Comparison of ENCODE assay signal across 1 cellular context in the genomic region with DNA sequence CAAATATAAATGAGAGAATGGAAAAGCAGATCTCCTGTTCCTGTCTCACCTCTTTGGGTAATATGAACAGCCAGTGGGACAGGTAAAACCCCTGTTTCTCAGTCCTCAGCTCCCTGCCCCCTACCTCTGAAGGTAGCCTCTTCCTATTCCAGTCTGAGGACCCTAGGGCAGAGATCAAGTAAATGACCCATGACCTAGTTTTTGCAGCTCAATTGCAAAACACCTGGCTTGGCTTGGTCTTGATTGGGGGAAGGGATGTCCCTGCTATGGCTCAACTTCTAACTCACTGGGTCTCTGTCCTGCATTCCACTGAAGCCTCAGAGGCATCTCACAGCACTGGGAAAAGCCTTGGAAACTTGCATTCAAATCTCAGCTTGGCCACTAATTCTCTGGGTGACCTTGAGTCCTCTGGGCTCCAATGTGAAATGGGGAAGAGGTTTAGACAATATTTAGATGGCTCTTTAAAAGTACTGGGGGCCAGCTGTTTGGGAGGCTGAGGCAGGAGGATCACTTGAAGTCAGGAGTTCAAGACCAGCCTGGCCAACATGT.
TF ChIP-seq lines count a peak whose summit lies in the region.

No MANE protein-coding gene starts in this region.

TF ChIP-seq in HepG2, 621 proteins besides CTCF, POLR2A, EP300 and RAD21 (continued from another document and continues in another):
- TF ChIP-seq, protein P1, sequence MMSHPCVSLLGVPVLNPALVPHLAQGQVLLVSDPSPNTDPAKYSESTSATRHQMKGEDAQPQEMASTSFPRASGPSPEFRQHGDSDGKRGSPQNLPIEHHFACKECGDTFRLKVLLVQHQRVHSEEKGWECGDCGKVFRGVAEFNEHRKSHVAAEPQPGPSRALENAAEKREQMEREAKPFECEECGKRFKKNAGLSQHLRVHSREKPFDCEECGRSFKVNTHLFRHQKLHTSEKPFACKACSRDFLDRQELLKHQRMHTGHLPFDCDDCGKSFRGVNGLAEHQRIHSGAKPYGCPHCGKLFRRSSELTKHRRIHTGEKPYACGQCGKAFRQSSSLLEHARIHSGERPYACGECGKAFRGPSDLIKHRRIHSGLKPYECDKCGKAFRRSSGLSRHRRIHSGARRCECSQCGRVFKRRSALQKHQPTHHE (CRISPR knock-in tag; IDR thresholded peaks at IDR 0.05; ENCODE audit: borderline replicate concordance) = no peak
- TF ChIP-seq ZNF30 (CRISPR knock-in tag; IDR thresholded peaks at IDR 0.05) (no peak), NFE2 (CRISPR knock-in tag; IDR thresholded peaks at IDR 0.05) (no peak), PRMT3 (CRISPR knock-in tag; IDR thresholded peaks at IDR 0.05; ENCODE audit: borderline replicate concordance, low read depth) (no peak), KLF12 (CRISPR knock-in tag; IDR thresholded peaks at IDR 0.05; ENCODE audit: borderline replicate concordance) (no peak), ZNF17 (CRISPR knock-in tag; IDR thresholded peaks at IDR 0.05) (no peak), ZNF124 (CRISPR knock-in tag; IDR thresholded peaks at IDR 0.05) (no peak), ZFP82 (CRISPR knock-in tag; IDR thresholded peaks at IDR 0.05; ENCODE audit: borderline replicate concordance) (no peak), KDM5B (CRISPR knock-in tag; IDR thresholded peaks at IDR 0.05; ENCODE audit: borderline replicate concordance) (no peak), PHF21A (CRISPR knock-in tag; IDR thresholded peaks at IDR 0.05) (0 out of 2 replicates have a peak, but pooled peaks have one; percentile 53), ERF (CRISPR knock-in tag; IDR thresholded peaks at IDR 0.05) (peak; percentile 41; the same call in 1 of the 2 replicates), MAZ (IDR thresholded peaks at IDR 0.05; ENCODE audit: borderline replicate concordance, low read depth, low read length) (no peak), MAZ (CRISPR knock-in tag; IDR thresholded peaks at IDR 0.05; ENCODE audit: low read depth) (peak; percentile 53; the same call in 1 of the 2 replicates), XBP1 (CRISPR knock-in tag; IDR thresholded peaks at IDR 0.05) (no peak), ZNF234 (CRISPR knock-in tag; conservative IDR thresholded peaks at IDR 0.05) (no peak), ZBTB38 (CRISPR knock-in tag; IDR thresholded peaks at IDR 0.05) (no peak), ZNF292 (CRISPR knock-in tag; IDR thresholded peaks at IDR 0.05; ENCODE audit: borderline replicate concordance, low read depth) (no peak), HOXD1 (CRISPR knock-in tag; IDR thresholded peaks at IDR 0.05) (no peak), NFRKB (IDR thresholded peaks at IDR 0.05) (no peak), TRIM24 (CRISPR knock-in tag; IDR thresholded peaks at IDR 0.05) (no peak; the same call in 1 of the 2 replicates), ZNF790 (CRISPR knock-in tag; IDR thresholded peaks at IDR 0.05; ENCODE audit: borderline replicate concordance) (no peak), ZNF839 (CRISPR knock-in tag; IDR thresholded peaks at IDR 0.05; ENCODE audit: borderline replicate concordance) (no peak), CHD4 (IDR thresholded peaks at IDR 0.05; ENCODE audit: borderline replicate concordance, low read length) (0 out of 2 replicates have a peak, but pooled peaks have one; percentile 83)
- TF ChIP-seq, protein P2, sequence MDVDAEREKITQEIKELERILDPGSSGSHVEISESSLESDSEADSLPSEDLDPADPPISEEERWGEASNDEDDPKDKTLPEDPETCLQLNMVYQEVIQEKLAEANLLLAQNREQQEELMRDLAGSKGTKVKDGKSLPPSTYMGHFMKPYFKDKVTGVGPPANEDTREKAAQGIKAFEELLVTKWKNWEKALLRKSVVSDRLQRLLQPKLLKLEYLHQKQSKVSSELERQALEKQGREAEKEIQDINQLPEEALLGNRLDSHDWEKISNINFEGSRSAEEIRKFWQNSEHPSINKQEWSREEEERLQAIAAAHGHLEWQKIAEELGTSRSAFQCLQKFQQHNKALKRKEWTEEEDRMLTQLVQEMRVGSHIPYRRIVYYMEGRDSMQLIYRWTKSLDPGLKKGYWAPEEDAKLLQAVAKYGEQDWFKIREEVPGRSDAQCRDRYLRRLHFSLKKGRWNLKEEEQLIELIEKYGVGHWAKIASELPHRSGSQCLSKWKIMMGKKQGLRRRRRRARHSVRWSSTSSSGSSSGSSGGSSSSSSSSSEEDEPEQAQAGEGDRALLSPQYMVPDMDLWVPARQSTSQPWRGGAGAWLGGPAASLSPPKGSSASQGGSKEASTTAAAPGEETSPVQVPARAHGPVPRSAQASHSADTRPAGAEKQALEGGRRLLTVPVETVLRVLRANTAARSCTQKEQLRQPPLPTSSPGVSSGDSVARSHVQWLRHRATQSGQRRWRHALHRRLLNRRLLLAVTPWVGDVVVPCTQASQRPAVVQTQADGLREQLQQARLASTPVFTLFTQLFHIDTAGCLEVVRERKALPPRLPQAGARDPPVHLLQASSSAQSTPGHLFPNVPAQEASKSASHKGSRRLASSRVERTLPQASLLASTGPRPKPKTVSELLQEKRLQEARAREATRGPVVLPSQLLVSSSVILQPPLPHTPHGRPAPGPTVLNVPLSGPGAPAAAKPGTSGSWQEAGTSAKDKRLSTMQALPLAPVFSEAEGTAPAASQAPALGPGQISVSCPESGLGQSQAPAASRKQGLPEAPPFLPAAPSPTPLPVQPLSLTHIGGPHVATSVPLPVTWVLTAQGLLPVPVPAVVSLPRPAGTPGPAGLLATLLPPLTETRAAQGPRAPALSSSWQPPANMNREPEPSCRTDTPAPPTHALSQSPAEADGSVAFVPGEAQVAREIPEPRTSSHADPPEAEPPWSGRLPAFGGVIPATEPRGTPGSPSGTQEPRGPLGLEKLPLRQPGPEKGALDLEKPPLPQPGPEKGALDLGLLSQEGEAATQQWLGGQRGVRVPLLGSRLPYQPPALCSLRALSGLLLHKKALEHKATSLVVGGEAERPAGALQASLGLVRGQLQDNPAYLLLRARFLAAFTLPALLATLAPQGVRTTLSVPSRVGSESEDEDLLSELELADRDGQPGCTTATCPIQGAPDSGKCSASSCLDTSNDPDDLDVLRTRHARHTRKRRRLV (CRISPR knock-in tag; IDR thresholded peaks at IDR 0.05) = no peak
- TF ChIP-seq, protein P3, sequence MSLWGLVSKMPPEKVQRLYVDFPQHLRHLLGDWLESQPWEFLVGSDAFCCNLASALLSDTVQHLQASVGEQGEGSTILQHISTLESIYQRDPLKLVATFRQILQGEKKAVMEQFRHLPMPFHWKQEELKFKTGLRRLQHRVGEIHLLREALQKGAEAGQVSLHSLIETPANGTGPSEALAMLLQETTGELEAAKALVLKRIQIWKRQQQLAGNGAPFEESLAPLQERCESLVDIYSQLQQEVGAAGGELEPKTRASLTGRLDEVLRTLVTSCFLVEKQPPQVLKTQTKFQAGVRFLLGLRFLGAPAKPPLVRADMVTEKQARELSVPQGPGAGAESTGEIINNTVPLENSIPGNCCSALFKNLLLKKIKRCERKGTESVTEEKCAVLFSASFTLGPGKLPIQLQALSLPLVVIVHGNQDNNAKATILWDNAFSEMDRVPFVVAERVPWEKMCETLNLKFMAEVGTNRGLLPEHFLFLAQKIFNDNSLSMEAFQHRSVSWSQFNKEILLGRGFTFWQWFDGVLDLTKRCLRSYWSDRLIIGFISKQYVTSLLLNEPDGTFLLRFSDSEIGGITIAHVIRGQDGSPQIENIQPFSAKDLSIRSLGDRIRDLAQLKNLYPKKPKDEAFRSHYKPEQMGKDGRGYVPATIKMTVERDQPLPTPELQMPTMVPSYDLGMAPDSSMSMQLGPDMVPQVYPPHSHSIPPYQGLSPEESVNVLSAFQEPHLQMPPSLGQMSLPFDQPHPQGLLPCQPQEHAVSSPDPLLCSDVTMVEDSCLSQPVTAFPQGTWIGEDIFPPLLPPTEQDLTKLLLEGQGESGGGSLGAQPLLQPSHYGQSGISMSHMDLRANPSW (CRISPR knock-in tag; IDR thresholded peaks at IDR 0.05; ENCODE audit: borderline replicate concordance) = no peak
- TF ChIP-seq, protein P4, sequence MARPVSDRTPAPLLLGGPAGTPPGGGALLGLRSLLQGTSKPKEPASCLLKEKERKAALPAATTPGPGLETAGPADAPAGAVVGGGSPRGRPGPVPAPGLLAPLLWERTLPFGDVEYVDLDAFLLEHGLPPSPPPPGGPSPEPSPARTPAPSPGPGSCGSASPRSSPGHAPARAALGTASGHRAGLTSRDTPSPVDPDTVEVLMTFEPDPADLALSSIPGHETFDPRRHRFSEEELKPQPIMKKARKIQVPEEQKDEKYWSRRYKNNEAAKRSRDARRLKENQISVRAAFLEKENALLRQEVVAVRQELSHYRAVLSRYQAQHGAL (CRISPR knock-in tag; IDR thresholded peaks at IDR 0.05; ENCODE audit: not compliant biosample characterization) = no peak
- TF ChIP-seq, protein P5, sequence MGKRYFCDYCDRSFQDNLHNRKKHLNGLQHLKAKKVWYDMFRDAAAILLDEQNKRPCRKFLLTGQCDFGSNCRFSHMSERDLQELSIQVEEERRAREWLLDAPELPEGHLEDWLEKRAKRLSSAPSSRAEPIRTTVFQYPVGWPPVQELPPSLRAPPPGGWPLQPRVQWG (CRISPR knock-in tag; IDR thresholded peaks at IDR 0.05; ENCODE audit: borderline replicate concordance, low read depth) = no peak
- TF ChIP-seq, protein P6, sequence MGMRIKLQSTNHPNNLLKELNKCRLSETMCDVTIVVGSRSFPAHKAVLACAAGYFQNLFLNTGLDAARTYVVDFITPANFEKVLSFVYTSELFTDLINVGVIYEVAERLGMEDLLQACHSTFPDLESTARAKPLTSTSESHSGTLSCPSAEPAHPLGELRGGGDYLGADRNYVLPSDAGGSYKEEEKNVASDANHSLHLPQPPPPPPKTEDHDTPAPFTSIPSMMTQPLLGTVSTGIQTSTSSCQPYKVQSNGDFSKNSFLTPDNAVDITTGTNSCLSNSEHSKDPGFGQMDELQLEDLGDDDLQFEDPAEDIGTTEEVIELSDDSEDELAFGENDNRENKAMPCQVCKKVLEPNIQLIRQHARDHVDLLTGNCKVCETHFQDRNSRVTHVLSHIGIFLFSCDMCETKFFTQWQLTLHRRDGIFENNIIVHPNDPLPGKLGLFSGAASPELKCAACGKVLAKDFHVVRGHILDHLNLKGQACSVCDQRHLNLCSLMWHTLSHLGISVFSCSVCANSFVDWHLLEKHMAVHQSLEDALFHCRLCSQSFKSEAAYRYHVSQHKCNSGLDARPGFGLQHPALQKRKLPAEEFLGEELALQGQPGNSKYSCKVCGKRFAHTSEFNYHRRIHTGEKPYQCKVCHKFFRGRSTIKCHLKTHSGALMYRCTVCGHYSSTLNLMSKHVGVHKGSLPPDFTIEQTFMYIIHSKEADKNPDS (CRISPR knock-in tag; IDR thresholded peaks at IDR 0.05) = no peak
- TF ChIP-seq, protein P7, sequence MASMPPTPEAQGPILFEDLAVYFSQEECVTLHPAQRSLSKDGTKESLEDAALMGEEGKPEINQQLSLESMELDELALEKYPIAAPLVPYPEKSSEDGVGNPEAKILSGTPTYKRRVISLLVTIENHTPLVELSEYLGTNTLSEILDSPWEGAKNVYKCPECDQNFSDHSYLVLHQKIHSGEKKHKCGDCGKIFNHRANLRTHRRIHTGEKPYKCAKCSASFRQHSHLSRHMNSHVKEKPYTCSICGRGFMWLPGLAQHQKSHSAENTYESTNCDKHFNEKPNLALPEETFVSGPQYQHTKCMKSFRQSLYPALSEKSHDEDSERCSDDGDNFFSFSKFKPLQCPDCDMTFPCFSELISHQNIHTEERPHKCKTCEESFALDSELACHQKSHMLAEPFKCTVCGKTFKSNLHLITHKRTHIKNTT (CRISPR knock-in tag; IDR thresholded peaks at IDR 0.05) = no peak
- TF ChIP-seq, protein P8, sequence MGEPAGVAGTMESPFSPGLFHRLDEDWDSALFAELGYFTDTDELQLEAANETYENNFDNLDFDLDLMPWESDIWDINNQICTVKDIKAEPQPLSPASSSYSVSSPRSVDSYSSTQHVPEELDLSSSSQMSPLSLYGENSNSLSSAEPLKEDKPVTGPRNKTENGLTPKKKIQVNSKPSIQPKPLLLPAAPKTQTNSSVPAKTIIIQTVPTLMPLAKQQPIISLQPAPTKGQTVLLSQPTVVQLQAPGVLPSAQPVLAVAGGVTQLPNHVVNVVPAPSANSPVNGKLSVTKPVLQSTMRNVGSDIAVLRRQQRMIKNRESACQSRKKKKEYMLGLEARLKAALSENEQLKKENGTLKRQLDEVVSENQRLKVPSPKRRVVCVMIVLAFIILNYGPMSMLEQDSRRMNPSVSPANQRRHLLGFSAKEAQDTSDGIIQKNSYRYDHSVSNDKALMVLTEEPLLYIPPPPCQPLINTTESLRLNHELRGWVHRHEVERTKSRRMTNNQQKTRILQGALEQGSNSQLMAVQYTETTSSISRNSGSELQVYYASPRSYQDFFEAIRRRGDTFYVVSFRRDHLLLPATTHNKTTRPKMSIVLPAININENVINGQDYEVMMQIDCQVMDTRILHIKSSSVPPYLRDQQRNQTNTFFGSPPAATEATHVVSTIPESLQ (CRISPR knock-in tag; conservative IDR thresholded peaks at IDR 0.05) = no peak
- TF ChIP-seq, protein P9, sequence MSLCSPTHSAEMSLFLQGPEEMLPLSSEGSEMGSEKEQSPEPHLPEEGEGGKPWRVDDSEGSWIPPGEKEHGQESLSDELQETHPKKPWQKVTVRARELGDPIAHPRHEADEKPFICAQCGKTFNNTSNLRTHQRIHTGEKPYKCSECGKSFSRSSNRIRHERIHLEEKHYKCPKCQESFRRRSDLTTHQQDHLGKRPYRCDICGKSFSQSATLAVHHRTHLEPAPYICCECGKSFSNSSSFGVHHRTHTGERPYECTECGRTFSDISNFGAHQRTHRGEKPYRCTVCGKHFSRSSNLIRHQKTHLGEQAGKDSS (CRISPR knock-in tag; IDR thresholded peaks at IDR 0.05; ENCODE audit: borderline replicate concordance, low read depth) = no peak
- TF ChIP-seq, protein P10, sequence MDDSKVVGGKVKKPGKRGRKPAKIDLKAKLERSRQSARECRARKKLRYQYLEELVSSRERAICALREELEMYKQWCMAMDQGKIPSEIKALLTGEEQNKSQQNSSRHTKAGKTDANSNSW (CRISPR knock-in tag; IDR thresholded peaks at IDR 0.05; ENCODE audit: borderline replicate concordance) = no peak
- TF ChIP-seq, protein P11, sequence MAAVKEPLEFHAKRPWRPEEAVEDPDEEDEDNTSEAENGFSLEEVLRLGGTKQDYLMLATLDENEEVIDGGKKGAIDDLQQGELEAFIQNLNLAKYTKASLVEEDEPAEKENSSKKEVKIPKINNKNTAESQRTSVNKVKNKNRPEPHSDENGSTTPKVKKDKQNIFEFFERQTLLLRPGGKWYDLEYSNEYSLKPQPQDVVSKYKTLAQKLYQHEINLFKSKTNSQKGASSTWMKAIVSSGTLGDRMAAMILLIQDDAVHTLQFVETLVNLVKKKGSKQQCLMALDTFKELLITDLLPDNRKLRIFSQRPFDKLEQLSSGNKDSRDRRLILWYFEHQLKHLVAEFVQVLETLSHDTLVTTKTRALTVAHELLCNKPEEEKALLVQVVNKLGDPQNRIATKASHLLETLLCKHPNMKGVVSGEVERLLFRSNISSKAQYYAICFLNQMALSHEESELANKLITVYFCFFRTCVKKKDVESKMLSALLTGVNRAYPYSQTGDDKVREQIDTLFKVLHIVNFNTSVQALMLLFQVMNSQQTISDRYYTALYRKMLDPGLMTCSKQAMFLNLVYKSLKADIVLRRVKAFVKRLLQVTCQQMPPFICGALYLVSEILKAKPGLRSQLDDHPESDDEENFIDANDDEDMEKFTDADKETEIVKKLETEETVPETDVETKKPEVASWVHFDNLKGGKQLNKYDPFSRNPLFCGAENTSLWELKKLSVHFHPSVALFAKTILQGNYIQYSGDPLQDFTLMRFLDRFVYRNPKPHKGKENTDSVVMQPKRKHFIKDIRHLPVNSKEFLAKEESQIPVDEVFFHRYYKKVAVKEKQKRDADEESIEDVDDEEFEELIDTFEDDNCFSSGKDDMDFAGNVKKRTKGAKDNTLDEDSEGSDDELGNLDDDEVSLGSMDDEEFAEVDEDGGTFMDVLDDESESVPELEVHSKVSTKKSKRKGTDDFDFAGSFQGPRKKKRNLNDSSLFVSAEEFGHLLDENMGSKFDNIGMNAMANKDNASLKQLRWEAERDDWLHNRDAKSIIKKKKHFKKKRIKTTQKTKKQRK (IDR thresholded peaks at IDR 0.05; ENCODE audit: low read length) = no peak
